Comparison of ENCODE assay signal across 8 cellular contexts in genomic region chr1:149886396-149887195, GRCh38. TPM values are rescaled to one million over a fixed set of nuclear protein-coding genes. Genes with fewer than 3 reads are reported as not detected.
DNase-seq lines count a peak whose midpoint lies in the region; ATAC-seq, FAIRE-seq and TF ChIP-seq lines count a peak whose summit lies in the region.

No MANE protein-coding gene starts in this region.

- H3K27ac ChIP-seq in astrocyte (ENCODE audit: low read depth, low read length) (peak overlapping the region; percentile 95), hepatocyte (peak overlapping the region; percentile 99)

- H4K20me1 ChIP-seq in astrocyte (ENCODE audit: insufficient read depth, low read length), result peaks cover 16% of the 10 kb centered on the region
- H4K20me1 ChIP-seq in hepatocyte (ENCODE audit: insufficient read depth, poor library complexity, severe bottlenecking), result peaks cover 40% of the 10 kb centered on the region

- peak overlapping the region; percentile 93 for H3K4me2 ChIP-seq in astrocyte (ENCODE audit: low read length)
- peak overlapping the region; percentile 88 for H3K4me2 ChIP-seq in hepatocyte

- no peaks in the 10 kb centered on the region for H3K9me3 Mint-ChIP-seq in T-helper 2 cell treated with Interferon-gamma antibody and Interleukin-4, amounts not matched to agents 5 μg/mL and 100 μg/mL, for 36 hours
- H3K9me3 Mint-ChIP-seq in astrocyte (ENCODE audit: unreplicated experiment), result no peaks in the 10 kb centered on the region

- no peaks in the 10 kb centered on the region for H3K27me3 ChIP-seq in astrocyte (ENCODE audit: insufficient read depth, low read length)
- no peaks in the 10 kb centered on the region for H3K27me3 ChIP-seq in hepatocyte

- peak; percentile 96 for TF ChIP-seq POLR2A in GM18505 (IDR thresholded peaks at IDR 0.05; ENCODE audit: borderline replicate concordance, extremely low read depth, insufficient read depth, insufficient read length)

- ATAC-seq in GM18505 (IDR thresholded peaks at IDR 0.05; ENCODE audit: unreplicated experiment) (peak; percentile 53), HG02970 (IDR thresholded peaks at IDR 0.05; ENCODE audit: low FRiP score, unreplicated experiment) (peak; percentile 60)

- H3K4me3 ChIP-seq in astrocyte (ENCODE audit: insufficient read depth, low read depth, low read length) (peak overlapping the region; percentile 88), hepatocyte (peak overlapping the region; percentile 83)

- H3K4me1 Mint-ChIP-seq in T-helper 2 cell treated with Interferon-gamma antibody and Interleukin-4, amounts not matched to agents 5 μg/mL and 100 μg/mL, for 36 hours (ENCODE audit: low read depth), result peaks cover 13% of the 10 kb centered on the region
- H3K4me1 Mint-ChIP-seq in astrocyte (ENCODE audit: low read depth, unreplicated experiment), result peaks cover 2% of the 10 kb centered on the region

- H3K4me1 ChIP-seq in astrocyte (ENCODE audit: insufficient read depth, low read length), result peaks cover 10% of the 10 kb centered on the region
- H3K4me1 ChIP-seq in hepatocyte (ENCODE audit: insufficient read depth), result peaks cover 14% of the 10 kb centered on the region

- H3K36me3 Mint-ChIP-seq in T-helper 2 cell treated with Interferon-gamma antibody and Interleukin-4, amounts not matched to agents 5 μg/mL and 100 μg/mL, for 36 hours (ENCODE audit: low read depth), result peaks cover 1% of the 10 kb centered on the region
- H3K36me3 Mint-ChIP-seq in astrocyte (ENCODE audit: low read depth, unreplicated experiment), result peaks cover 1% of the 10 kb centered on the region

- H3K36me3 ChIP-seq in astrocyte (ENCODE audit: insufficient read depth, low read length) (no peaks in the 10 kb centered on the region), hepatocyte (replicated peaks; ENCODE audit: insufficient read depth, low read depth) (no peaks in the 10 kb centered on the region)

- TF ChIP-seq CTCF in astrocyte (IDR thresholded peaks at IDR 0.05; ENCODE audit: insufficient read depth, low read depth, low read length), result no peak
- no peak for TF ChIP-seq CTCF in hepatocyte (IDR thresholded peaks at IDR 0.05; ENCODE audit: poor library complexity)

- no peak overlapping the region for H3K27ac Mint-ChIP-seq in T-helper 2 cell treated with Interferon-gamma antibody and Interleukin-4, amounts not matched to agents 5 μg/mL and 100 μg/mL, for 36 hours
- no peak overlapping the region for H3K27ac Mint-ChIP-seq in astrocyte (ENCODE audit: unreplicated experiment)

- H3K9ac ChIP-seq in astrocyte (ENCODE audit: low read length), result peak overlapping the region; percentile 97

- H3K9me2 ChIP-seq in hepatocyte (replicated peaks; ENCODE audit: insufficient read depth), result no peaks in the 10 kb centered on the region

- under 1% methylated on average over 62 of the region's 62 CpGs for WGBS in hepatocyte (ENCODE audit: low lambda C conversion rate, missing lambda C conversion rate)

- H3K9me3 ChIP-seq in astrocyte (ENCODE audit: insufficient read depth, low read depth, low read length), result no peaks in the 10 kb centered on the region
- H3K9me3 ChIP-seq in hepatocyte (ENCODE audit: low read depth), result no peaks in the 10 kb centered on the region

- H2AFZ ChIP-seq in astrocyte (ENCODE audit: low read depth, low read length) (no peak overlapping the region), hepatocyte (no peak overlapping the region)

- FAIRE-seq in astrocyte (lab: Jason Lieb, UNC), result peak; percentile 29

- no peaks in the 10 kb centered on the region for H3K27me3 Mint-ChIP-seq in T-helper 2 cell treated with Interferon-gamma antibody and Interleukin-4, amounts not matched to agents 5 μg/mL and 100 μg/mL, for 36 hours (ENCODE audit: low read depth)
- H3K27me3 Mint-ChIP-seq in astrocyte (ENCODE audit: low read depth, unreplicated experiment), result no peaks in the 10 kb centered on the region

- DNase-seq in NCI-H187 treated with DMSO at 0.1 percent for 48 hours (lab: John Stamatoyannopoulos, UW) (peak; percentile 100), astrocyte (ENCODE audit: low read depth) (peak; percentile 98), hepatocyte (ENCODE audit: low spot score) (peak; percentile 97), renal cortical epithelial cell (ENCODE audit: low read depth) (peak; percentile 99), cortex of kidney (lab: John Stamatoyannopoulos, UW) (no peak)
- DNase-seq in T-helper 2 cell treated with Interferon-gamma antibody and Interleukin-4, amounts not matched to agents 5 μg/mL and 100 μg/mL, for 36 hours (ENCODE audit: low spot score), result peak; percentile 89

- H3K4me3 Mint-ChIP-seq in T-helper 2 cell treated with Interferon-gamma antibody and Interleukin-4, amounts not matched to agents 5 μg/mL and 100 μg/mL, for 36 hours, result no peak overlapping the region
- no peak overlapping the region for H3K4me3 Mint-ChIP-seq in astrocyte (ENCODE audit: unreplicated experiment)

- H3K79me2 ChIP-seq in astrocyte (ENCODE audit: insufficient read depth, low read length), result peaks cover 17% of the 10 kb centered on the region
- peaks cover 39% of the 10 kb centered on the region for H3K79me2 ChIP-seq in hepatocyte

RNA-seq across cellular contexts. Expression of gene BOLA1, which starts 12.8 kb away (rescaled TPM):
- total RNA-seq in astrocyte, result 6.1 and 7.0 TPM in 2 replicates
- 8.5 and 16.1 TPM in 2 replicates for total RNA-seq in hepatocyte
- polyA plus RNA-seq in hepatocyte, result 19.0 and 20.6 TPM in 2 replicates
- total RNA-seq in renal cortical epithelial cell, result 9.7 and 11.0 TPM in 2 replicates

RNA-seq across cellular contexts. Expression of gene SV2A, which starts 31.0 kb away (rescaled TPM):
- total RNA-seq in astrocyte (6.4 and 6.8 TPM in 2 replicates), hepatocyte (4.5 and 5.0 TPM in 2 replicates), renal cortical epithelial cell (1.6 and 1.7 TPM in 2 replicates)
- 5.5 and 8.9 TPM in 2 replicates for polyA plus RNA-seq in hepatocyte

RNA-seq across cellular contexts. Expression of gene SF3B4, which starts 41.0 kb away (rescaled TPM):
- total RNA-seq in astrocyte (73.2 and 74.0 TPM in 2 replicates), hepatocyte (16.8 and 23.3 TPM in 2 replicates), renal cortical epithelial cell (10.2 and 20.0 TPM in 2 replicates)
- polyA plus RNA-seq in hepatocyte, result 58.6 and 68.0 TPM in 2 replicates

RNA-seq across cellular contexts. Expression of gene MTMR11, which starts 50.1 kb away (rescaled TPM):
- total RNA-seq in astrocyte (4.0 and 5.0 TPM in 2 replicates), hepatocyte (34.8 and 37.0 TPM in 2 replicates), renal cortical epithelial cell (5.6 and 7.3 TPM in 2 replicates)
- polyA plus RNA-seq in hepatocyte, result 34.0 and 40.2 TPM in 2 replicates
